16 cellular contexts compared by ENCODE assay signal in genomic region chr12:91194500-91194899, GRCh38. TPM values are rescaled to one million over a fixed set of nuclear protein-coding genes. Genes with fewer than 3 reads are reported as not detected.
A peak's percentile ranks its signal among the peaks of the same experiment; 100 is the strongest.
DNase-seq lines count a peak whose midpoint lies in the region; ATAC-seq and TF ChIP-seq lines count a peak whose summit lies in the region.
"Had no signal": no experiment of that assay in that cellular context is flagged by ENCODE, and none has a peak within 500 bp of the region (broad histone marks: within the 10 kb centered on the region; RNA-seq: fewer than 3 reads in every experiment).

No MANE protein-coding gene starts in this region.

- no peaks in the 10 kb centered on the region for H3K4me1 Mint-ChIP-seq in stimulated activated naive B cell treated with anti-CD40 and anti-IgM and Interleukin-4, amounts not matched to agents 10 μg/mL and 1 μg/mL and 100 μg/mL, for 72 hours
- H3K4me1 Mint-ChIP-seq in CD4-positive, alpha-beta T cell (ENCODE audit: low read depth) = no peaks in the 10 kb centered on the region
- H3K4me1 Mint-ChIP-seq: CD8-positive, alpha-beta memory T cell had no signal

- no peak for TF ChIP-seq CTCF in RWPE1 (conservative IDR thresholded peaks at IDR 0.05; ENCODE audit: low read depth)
- no peak for TF ChIP-seq CTCF in choroid plexus epithelial cell (conservative IDR thresholded peaks at IDR 0.05; ENCODE audit: low read depth, low read length)
- no peak for TF ChIP-seq CTCF in CD4-positive, alpha-beta T cell (IDR thresholded peaks at IDR 0.05)

- no peaks in the 10 kb centered on the region for H3K27me3 Mint-ChIP-seq in stimulated activated naive B cell treated with anti-CD40 and anti-IgM and Interleukin-4, amounts not matched to agents 10 μg/mL and 1 μg/mL and 100 μg/mL, for 72 hours
- no peaks in the 10 kb centered on the region for H3K27me3 Mint-ChIP-seq in CD4-positive, alpha-beta T cell
- H3K27me3 Mint-ChIP-seq: CD8-positive, alpha-beta memory T cell had no signal

- intact Hi-C loops in CD4-positive, alpha-beta T cell (cut with DNase I, micrococcal nuclease) = no loop called here

- H3K27ac ChIP-seq in RWPE1 = no peak overlapping the region
- H3K27ac ChIP-seq in CD4-positive, alpha-beta T cell (ENCODE audit: low read depth, low read length) = no peak overlapping the region

- H3K27me3 ChIP-seq in CD4-positive, alpha-beta T cell (ENCODE audit: control insufficient read depth, insufficient read depth, low read length) = no peaks in the 10 kb centered on the region

- CTCF ChIA-PET in RWPE1 (lab: Yijun Ruan, JAX) = no interaction called here
- CTCF ChIA-PET in CD4-positive, alpha-beta T cell (lab: Charles Lee) = no interaction called here

- H3K4me3 Mint-ChIP-seq in stimulated activated naive B cell treated with anti-CD40 and anti-IgM and Interleukin-4, amounts not matched to agents 10 μg/mL and 1 μg/mL and 100 μg/mL, for 72 hours = no peak overlapping the region
- no peak overlapping the region for H3K4me3 Mint-ChIP-seq in CD4-positive, alpha-beta T cell
- H3K4me3 Mint-ChIP-seq: CD8-positive, alpha-beta memory T cell had no signal

- no peak overlapping the region for H3K4me3 ChIP-seq in choroid plexus epithelial cell (ENCODE audit: low read depth, low read length)

- no peaks in the 10 kb centered on the region for H3K9me3 ChIP-seq in CD4-positive, alpha-beta T cell (ENCODE audit: control insufficient read depth, low read length)

- H3K27ac Mint-ChIP-seq in stimulated activated naive B cell treated with anti-CD40 and anti-IgM and Interleukin-4, amounts not matched to agents 10 μg/mL and 1 μg/mL and 100 μg/mL, for 72 hours = no peak overlapping the region
- H3K27ac Mint-ChIP-seq in CD4-positive, alpha-beta T cell = no peak overlapping the region
- H3K27ac Mint-ChIP-seq: CD8-positive, alpha-beta memory T cell had no signal

- no peak for ATAC-seq in stimulated activated naive B cell treated with anti-CD40 and anti-IgM and Interleukin-4, amounts not matched to agents 10 μg/mL and 1 μg/mL and 100 μg/mL, for 72 hours (replicated peaks)
- ATAC-seq in HG03045 (IDR thresholded peaks at IDR 0.05; ENCODE audit: unreplicated experiment) = no peak
- no peak for ATAC-seq in CD4-positive, alpha-beta T cell (ENCODE audit: poor library complexity)

- no peaks in the 10 kb centered on the region for H3K36me3 Mint-ChIP-seq in stimulated activated naive B cell treated with anti-CD40 and anti-IgM and Interleukin-4, amounts not matched to agents 10 μg/mL and 1 μg/mL and 100 μg/mL, for 72 hours
- H3K36me3 Mint-ChIP-seq in CD4-positive, alpha-beta T cell (ENCODE audit: low read depth) = no peaks in the 10 kb centered on the region
- H3K36me3 Mint-ChIP-seq: CD8-positive, alpha-beta memory T cell had no signal

- peaks cover 9 to 11% of the 10 kb centered on the region in 2 donors for H3K9me3 Mint-ChIP-seq in stimulated activated naive B cell treated with anti-CD40 and anti-IgM and Interleukin-4, amounts not matched to agents 10 μg/mL and 1 μg/mL and 100 μg/mL, for 72 hours
- H3K9me3 Mint-ChIP-seq in CD4-positive, alpha-beta T cell = peaks cover 9% of the 10 kb centered on the region

- peak; percentile 64 for DNase-seq in EH (ENCODE audit: low read depth)
- peak; percentile 11 for DNase-seq in RWPE1 (ENCODE audit: low spot score)
- DNase-seq in choroid plexus epithelial cell (ENCODE audit: low read depth) = peak; percentile 85
- peak; percentile 39 for DNase-seq in myocyte (ENCODE audit: low read depth)
- no peak for DNase-seq in stimulated activated naive B cell treated with anti-CD40 and anti-IgM and Interleukin-4, amounts not matched to agents 10 μg/mL and 1 μg/mL and 100 μg/mL, for 72 hours
- DNase-seq in NCI-H510A treated with DMSO at 0.1 percent for 48 hours (lab: John Stamatoyannopoulos, UW) = no peak
- DNase-seq in CD4-positive, alpha-beta T cell = no peak
- DNase-seq: CD8-positive, alpha-beta memory T cell; HCEC 1CT; NCI-H1048; NCI-H2107; NCI-H345; NCI-H69; NK-92 treated with Interleukin-12 subunit alpha and Interleukin-12 subunit beta, amount 100 ng/mL, for 24 hours; OCI-M1 had no signal

- POLR2A ChIA-PET in RWPE1 (lab: Yijun Ruan, JAX; ENCODE audit: low non-redundant PET) = no interaction called here
- POLR2A ChIA-PET in CD4-positive, alpha-beta T cell (lab: Charles Lee) = no interaction called here

RNA-seq across cellular contexts. Expression of gene DCN, which starts 11.9 kb away (rescaled TPM):
- total RNA-seq in myocyte = 356 and 491 TPM in 2 replicates
- polyA plus RNA-seq in myocyte (2012) = 544 TPM
- total RNA-seq in CD4-positive, alpha-beta T cell = not detected
- total RNA-seq: CD8-positive, alpha-beta memory T cell had no signal
- polyA plus RNA-seq: CD8-positive, alpha-beta memory T cell had no signal

Comparison
In these comparisons a context has a peak if more than half of its experiments do, and no peak if none do; other contexts are left out.
1. DNase-seq: peak in EH (single experiment), RWPE1 (single experiment), choroid plexus epithelial cell (single experiment) and myocyte (single experiment); none in stimulated activated naive B cell treated with anti-CD40 and anti-IgM and Interleukin-4, amounts not matched to agents 10 μg/mL and 1 μg/mL and 100 μg/mL, for 72 hours (single experiment), NCI-H510A treated with DMSO at 0.1 percent for 48 hours (single experiment) and CD4-positive, alpha-beta T cell (0 of 10).
2. RNA of gene DCN, which starts 11.9 kb away (total RNA-seq): 356 to 491 TPM in myocyte; not detected in CD4-positive, alpha-beta T cell; every median in the first group is over 100 times any median in the second.